ENCODE assay signal across 8 cellular contexts in the genomic region with DNA sequence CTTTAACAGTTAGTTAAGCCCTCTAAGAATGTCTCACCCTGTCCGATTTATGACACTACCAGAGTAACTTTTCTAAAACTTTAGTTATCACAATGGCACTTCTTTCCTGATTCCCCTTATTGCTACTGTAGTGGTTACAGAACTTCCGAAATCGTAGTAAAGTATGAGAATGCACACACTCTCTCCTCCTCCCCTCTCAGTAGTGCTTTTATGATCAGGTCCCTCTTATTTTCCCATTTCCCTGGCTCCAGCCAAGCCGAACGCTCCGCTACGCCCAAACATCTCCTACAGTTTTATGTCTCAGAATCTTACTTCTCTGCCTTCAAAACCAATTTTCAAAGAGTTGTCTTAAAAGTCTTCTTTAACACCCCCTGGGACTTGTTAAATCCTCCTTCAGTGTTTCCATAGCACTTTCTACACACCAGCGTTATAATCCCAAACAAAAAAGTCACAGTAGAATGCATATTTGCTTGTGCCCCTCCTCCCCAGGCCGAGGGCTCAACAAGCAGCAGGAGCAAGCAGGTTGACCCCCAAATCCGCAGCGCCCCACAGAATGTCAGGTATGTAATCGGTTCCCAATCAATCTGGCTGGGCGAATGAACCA. TPM values are rescaled to one million over a fixed set of nuclear protein-coding genes. Genes with fewer than 3 reads are reported as not detected.
DNase-seq lines count a peak whose midpoint lies in the region; ATAC-seq and TF ChIP-seq lines count a peak whose summit lies in the region.

No MANE protein-coding gene starts in this region.

- peaks cover 9% of the 10 kb centered on the region for H3K27me3 Mint-ChIP-seq in activated CD4-positive, alpha-beta T cell treated with anti-CD3 and anti-CD28 coated beads, Interleukin-2, amount 10 ng/mL, durations not matched to agents 7 days and 5 days
- H3K27me3 Mint-ChIP-seq in T-cell, result no peaks in the 10 kb centered on the region
- H3K27me3 Mint-ChIP-seq in progenitor cell of endocrine pancreas, result peaks cover 4% of the 10 kb centered on the region

- peak overlapping the region; percentile 83 for H3K27ac Mint-ChIP-seq in activated CD4-positive, alpha-beta T cell treated with anti-CD3 and anti-CD28 coated beads, Interleukin-2, amount 10 ng/mL, durations not matched to agents 7 days and 5 days
- H3K27ac Mint-ChIP-seq in T-cell, result peak overlapping the region in 1 of 2 donors; percentile 50
- H3K27ac Mint-ChIP-seq in progenitor cell of endocrine pancreas, result peak overlapping the region; percentile 93

- peak; percentile 15 for ATAC-seq in HG02981 (IDR thresholded peaks at IDR 0.05; ENCODE audit: unreplicated experiment)
- ATAC-seq in T-cell (replicated peaks in 1 of 4), result peak in 1 of 4 experiments; percentile 6

- H3K9me3 Mint-ChIP-seq in activated CD4-positive, alpha-beta T cell treated with anti-CD3 and anti-CD28 coated beads, Interleukin-2, amount 10 ng/mL, durations not matched to agents 7 days and 5 days, result no peaks in the 10 kb centered on the region
- no peaks in the 10 kb centered on the region for H3K9me3 Mint-ChIP-seq in T-cell
- H3K9me3 Mint-ChIP-seq in progenitor cell of endocrine pancreas (ENCODE audit: low read depth), result no peaks in the 10 kb centered on the region

- peak overlapping the region; percentile 80 for H3K4me3 Mint-ChIP-seq in activated CD4-positive, alpha-beta T cell treated with anti-CD3 and anti-CD28 coated beads, Interleukin-2, amount 10 ng/mL, durations not matched to agents 7 days and 5 days
- H3K4me3 Mint-ChIP-seq in T-cell, result peak overlapping the region; percentile 90 to 94 (median 92)
- H3K4me3 Mint-ChIP-seq in progenitor cell of endocrine pancreas (ENCODE audit: low read depth), result peak overlapping the region; percentile 85

- TF ChIP-seq CTCF in progenitor cell of endocrine pancreas (IDR thresholded peaks at IDR 0.05; ENCODE audit: unreplicated experiment), result no peak

- POLR2A ChIA-PET in activated CD4-positive, alpha-beta T cell treated with anti-CD3 and anti-CD28 coated beads, Interleukin-2, amount 10 ng/mL, durations not matched to agents 7 days and 5 days (lab: Charles Lee), result interaction anchor here (0.5 kb wide), 1 partner anchor 348 kb away, joined by 3 read pairs; no protein-coding TSS in a partner anchor
- POLR2A ChIA-PET in T-cell (lab: Charles Lee), result no interaction called here

- H3K4me1 Mint-ChIP-seq in activated CD4-positive, alpha-beta T cell treated with anti-CD3 and anti-CD28 coated beads, Interleukin-2, amount 10 ng/mL, durations not matched to agents 7 days and 5 days, result peaks cover 35% of the 10 kb centered on the region
- H3K4me1 Mint-ChIP-seq in T-cell (peaks cover 29 to 48% (median 32%) of the 10 kb centered on the region in 3 donors), progenitor cell of endocrine pancreas (ENCODE audit: low read depth) (peaks cover 11% of the 10 kb centered on the region)

- H3K36me3 Mint-ChIP-seq in activated CD4-positive, alpha-beta T cell treated with anti-CD3 and anti-CD28 coated beads, Interleukin-2, amount 10 ng/mL, durations not matched to agents 7 days and 5 days (ENCODE audit: low read depth), result peaks cover 4% of the 10 kb centered on the region
- peaks cover 12% of the 10 kb centered on the region for H3K36me3 Mint-ChIP-seq in T-cell
- peaks cover 2% of the 10 kb centered on the region for H3K36me3 Mint-ChIP-seq in progenitor cell of endocrine pancreas (ENCODE audit: insufficient read depth)

- DNase-seq in activated CD4-positive, alpha-beta T cell treated with anti-CD3 and anti-CD28 coated beads, Interleukin-2, amount 10 ng/mL, durations not matched to agents 7 days and 5 days, result no peak
- DNase-seq in activated CD4-positive, alpha-beta T cell treated with anti-CD3 and anti-CD28 coated beads, Interleukin-2, amount 50 U/mL, for 48 hours, result no peak
- no peak for DNase-seq in T-cell
- DNase-seq in fibroblast of peridontal ligament (ENCODE audit: extremely low read depth), result peak; percentile 10
- no peak for DNase-seq in progenitor cell of endocrine pancreas (ENCODE audit: low spot score, unreplicated experiment)
- DNase-seq in activated CD8-positive, alpha-beta memory T cell treated with anti-CD3 and anti-CD28 coated beads, Interleukin-2, amount 50 U/mL, for 4 hours, result no peak
- no peak for DNase-seq in DMS53 treated with DMSO at 0.1 percent for 48 hours (lab: John Stamatoyannopoulos, UW; ENCODE audit: unreplicated experiment)

- CTCF ChIA-PET in activated CD4-positive, alpha-beta T cell treated with anti-CD3 and anti-CD28 coated beads, Interleukin-2, amount 10 ng/mL, durations not matched to agents 7 days and 5 days (lab: Charles Lee), result interaction anchor here (0.9 kb wide), 1 partner anchor 81 kb away, joined by 3 read pairs; no protein-coding TSS in a partner anchor
- CTCF ChIA-PET in T-cell (lab: Charles Lee), result no interaction called here

RNA-seq across cellular contexts. Expression of gene HPF1, which starts 0.7 kb away (rescaled TPM):
- 10 to 100 TPM; 19.8 to 23.3 TPM for total RNA-seq in activated CD4-positive, alpha-beta T cell treated with anti-CD3 and anti-CD28 coated beads, Interleukin-2, amount 10 ng/mL, durations not matched to agents 7 days and 5 days
- total RNA-seq in T-cell, result 10 to 100 TPM in 4 of 5 donors, 1 to 10 TPM in 1; 6.5 to 14.0 (median 13.0) TPM
- total RNA-seq in progenitor cell of endocrine pancreas, result 28.5 and 33.3 TPM in 2 replicates
